Comparison of ENCODE assay signal across 25 cellular contexts in the genomic region with DNA sequence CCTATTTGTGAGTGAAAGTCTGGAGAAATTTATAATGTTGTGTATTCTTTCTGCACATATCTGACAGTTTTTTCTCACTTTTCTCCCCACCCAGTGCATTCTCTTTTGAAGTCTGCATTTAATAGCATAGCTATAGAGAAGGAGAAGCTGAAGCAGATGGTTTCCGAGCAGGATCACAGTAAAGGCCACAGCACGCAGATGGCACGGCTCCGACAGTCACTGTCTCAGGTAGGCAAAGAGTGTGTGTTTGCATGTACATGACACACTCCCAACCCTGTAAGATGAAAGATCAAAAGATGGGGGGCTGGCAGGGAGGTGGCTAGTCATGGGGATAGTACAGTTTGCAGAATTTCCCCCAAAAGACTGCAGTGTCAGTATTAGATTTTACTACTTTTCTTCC.
"Had no signal": no experiment of that assay in that cellular context is flagged by ENCODE, and none has a peak within 500 bp of the region (broad histone marks: within the 10 kb centered on the region; RNA-seq: fewer than 3 reads in every experiment).

No MANE protein-coding gene starts in this region.

- H3K4me3 ChIP-seq: hepatocyte, left ventricle myocardium inferior, lung, mucosa of descending colon, pancreas, prostate gland, skin epidermis, stomach, testis, thyroid gland, transverse colon, upper lobe of left lung had no signal

- H3K9me3 ChIP-seq: pancreas, prostate gland, testis, thyroid gland, transverse colon had no signal

- ATAC-seq: mucosa of descending colon; naive thymus-derived CD4-positive, alpha-beta T cell; pancreas; right cardiac atrium; sciatic nerve; stimulated activated naive B cell treated with anti-CD40 and anti-IgM and Interleukin-4, amounts not matched to agents 10 μg/mL and 1 μg/mL and 100 μg/mL, for 72 hours; stimulated activated naive CD8-positive, alpha-beta T cell treated with anti-CD3 and anti-CD28 coated beads, Interleukin-15, Interleukin-2, amounts not matched to agents 100 U/mL and 50 U/mL, for 24 hours had no signal

- H3K36me3 ChIP-seq: left ventricle myocardium inferior, pancreas, prostate gland, thyroid gland, transverse colon had no signal

- H3K27ac ChIP-seq: hepatocyte, left ventricle myocardium inferior, pancreas, prostate gland, skin epidermis, stomach, testis, thyroid gland, transverse colon, upper lobe of left lung had no signal

- DNase-seq: islet precursor cell; left ventricle myocardium inferior; midbrain; mucosa of descending colon; naive thymus-derived CD4-positive, alpha-beta T cell; nucleus accumbens; pancreas; retina; right cardiac atrium; stimulated activated CD4-positive, alpha-beta T cell treated with anti-CD3 and anti-CD28 coated beads, Interleukin-12 subunit alpha, Interleukin-12 subunit beta, amount 100 ng/mL, for 4 hours; stimulated activated CD4-positive, alpha-beta T cell treated with anti-CD3 and anti-CD28 coated beads, Interleukin-15, amount 100 ng/mL, for 24 hours; stimulated activated CD4-positive, alpha-beta T cell treated with anti-CD3 and anti-CD28 coated beads, Interleukin-2, amount 100 ng/mL, for 24 hours; stimulated activated CD4-positive, alpha-beta T cell treated with anti-CD3 and anti-CD28 coated beads, Interleukin-4, amount 100 ng/mL, for 1 hour; stimulated activated naive B cell treated with anti-CD40 and anti-IgM and Interleukin-4, amounts not matched to agents 10 μg/mL and 1 μg/mL and 100 μg/mL, for 72 hours; stimulated activated naive CD8-positive, alpha-beta T cell treated with anti-CD3 and anti-CD28 coated beads, Interleukin-15, Interleukin-2, amounts not matched to agents 100 U/mL and 50 U/mL, for 24 hours; stomach; testis; thyroid gland; transverse colon; upper lobe of left lung had no signal

- H3K27me3 ChIP-seq: hepatocyte, pancreas, stomach, testis, thyroid gland, transverse colon, upper lobe of left lung had no signal
